In genomic region chr20:48632017-48632824, GRCh38 we compare ENCODE assay signal across 1 cellular context.
TF ChIP-seq lines count a peak whose summit lies in the region.

No MANE protein-coding gene starts in this region.

TF ChIP-seq in H1, 55 proteins besides CTCF, POLR2A, EP300 and RAD21:
- TF ChIP-seq E2F6 (IDR thresholded peaks at IDR 0.05) (no peak), NANOG (IDR thresholded peaks at IDR 0.05; ENCODE audit: insufficient read depth, low read depth, low read length, poor library complexity, severe bottlenecking) (no peak), TAF7 (optimal IDR thresholded peaks at IDR 0.05; ENCODE audit: borderline replicate concordance, low read depth, low read length) (no peak), ZNF274 (IDR thresholded peaks at IDR 0.05; ENCODE audit: borderline replicate concordance, extremely low read depth, low read length) (no peak), RXRA (IDR thresholded peaks at IDR 0.05; ENCODE audit: insufficient read depth, low read depth, low read length) (no peak), CBX8 (IDR thresholded peaks at IDR 0.05; ENCODE audit: borderline replicate concordance, low read depth, low read length) (no peak), HDAC6 (IDR thresholded peaks at IDR 0.05; ENCODE audit: low read depth, low read length) (no peak), SIX5 (IDR thresholded peaks at IDR 0.05; ENCODE audit: low read depth, low read length) (no peak), NRF1 (IDR thresholded peaks at IDR 0.05; ENCODE audit: low read depth, low read length) (no peak), BCL11A (IDR thresholded peaks at IDR 0.05; ENCODE audit: low read depth in 2 of 2, low read length in 2 of 2) (no peak), KDM5A (IDR thresholded peaks at IDR 0.05; ENCODE audit: low read length) (no peak)
